In the genomic region with DNA sequence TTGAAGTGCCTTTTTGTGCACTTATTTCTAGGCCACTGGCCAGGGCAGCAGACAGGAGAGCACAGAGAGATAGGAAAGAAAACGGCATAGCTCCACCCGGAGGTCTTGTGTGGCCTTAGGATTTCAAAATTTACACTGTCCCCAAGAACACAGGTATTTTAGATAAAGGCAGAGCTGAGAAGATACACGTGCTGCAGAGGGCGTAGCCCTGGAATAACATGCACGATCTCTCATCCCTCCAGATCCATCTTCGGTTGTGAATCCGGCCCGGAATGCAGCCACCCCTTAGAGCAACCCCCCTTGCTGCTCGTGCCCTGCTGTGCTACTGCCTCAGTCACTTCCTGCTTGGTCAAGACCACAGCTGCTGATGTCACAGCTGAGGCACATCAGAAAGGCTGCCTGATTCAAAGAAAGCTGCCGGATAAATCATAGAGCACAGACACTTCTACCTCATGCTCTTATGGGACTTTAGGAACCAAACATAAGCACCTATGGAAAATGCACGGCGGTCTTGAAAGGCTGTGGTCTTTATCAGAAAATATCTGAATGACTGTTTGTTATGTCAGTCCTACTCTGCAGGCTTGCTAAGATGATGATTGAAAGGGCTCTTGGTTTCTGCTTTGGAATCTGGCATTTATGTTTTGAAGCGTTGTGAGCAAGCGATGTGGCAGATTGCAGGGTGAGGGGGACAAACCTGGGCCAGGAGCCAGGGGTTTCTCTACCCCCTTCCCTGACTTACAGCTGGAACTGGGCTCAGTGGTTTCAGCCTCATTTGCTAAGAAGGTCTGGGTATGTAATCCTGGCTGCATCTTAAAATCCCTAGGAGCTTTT, we compare ENCODE assay signal across 8 cellular contexts.
DNase-seq lines count a peak whose midpoint lies in the region; ATAC-seq and TF ChIP-seq lines count a peak whose summit lies in the region.

No MANE protein-coding gene starts in this region.

- ATAC-seq in CD4-positive, CD25-positive, alpha-beta regulatory T cell (ENCODE audit: low read depth in 2 of 2): peak; percentile 69 to 83
- ATAC-seq in left cardiac atrium (peak; percentile 51 to 70), aorta (ENCODE audit: low FRiP score) (no peak)

- peaks cover 0 to 21% (median 12%) of the 10 kb centered on the region in 4 donors for H3K4me1 Mint-ChIP-seq in CD4-positive, CD25-positive, alpha-beta regulatory T cell
- H3K4me1 Mint-ChIP-seq in H9: peaks cover 23 to 25% of the 10 kb centered on the region in 2 experiments

- no peak overlapping the region for H2BK12ac ChIP-seq in H9 (ENCODE audit: insufficient read length, low read depth, low read length)

- intact Hi-C loops in left cardiac atrium (cut with DNase I): no loop called here
- intact Hi-C loops in aorta (cut with DNase I): no loop called here

- H3K4me2 ChIP-seq in H9 (ENCODE audit: insufficient read depth, insufficient read length, low read length): no peak overlapping the region

- no peaks in the 10 kb centered on the region for H3K79me2 ChIP-seq in H9 (ENCODE audit: insufficient read depth, low read length)

- no peak overlapping the region for H4K91ac ChIP-seq in H9 (ENCODE audit: insufficient read length, low read depth, low read length)

- H3K56ac ChIP-seq in H9 (ENCODE audit: insufficient read length, low read depth, low read length): no peak overlapping the region

- no peak overlapping the region for H3K4me3 ChIP-seq in CD4-positive, CD25-positive, alpha-beta regulatory T cell (ENCODE audit: low read depth, low read length)
- H3K4me3 ChIP-seq in aorta (ENCODE audit: low read length in 2 of 2): no peak overlapping the region

- H3T11ph ChIP-seq in H9 (ENCODE audit: low read length): peak overlapping the region; percentile 22

- H3K27ac ChIP-seq in CD4-positive, CD25-positive, alpha-beta regulatory T cell (ENCODE audit: insufficient read depth, low read length, poor library complexity, severe bottlenecking): no peak overlapping the region
- H3K27ac ChIP-seq in H9 (ENCODE audit: insufficient read length, low read depth, low read length): no peak overlapping the region
- H3K27ac ChIP-seq in aorta (ENCODE audit: low read depth in 1 of 2, low read length in 2 of 2): no peak overlapping the region

- peak overlapping the region in 2 of 3 donors; percentile 75 to 80 for H3K27ac Mint-ChIP-seq in CD4-positive, CD25-positive, alpha-beta regulatory T cell
- peak overlapping the region; percentile 60 to 90 (median 70) for H3K27ac Mint-ChIP-seq in H9

- H2BK15ac ChIP-seq in H9 (ENCODE audit: low read depth, low read length): no peak overlapping the region

- H2AFZ ChIP-seq in H9 (ENCODE audit: low read length): no peak overlapping the region

- no peak overlapping the region for H4K5ac ChIP-seq in H9 (ENCODE audit: insufficient read length, low read depth, low read length)

- H3K36me3 ChIP-seq in CD4-positive, CD25-positive, alpha-beta regulatory T cell (ENCODE audit: control insufficient read depth, insufficient read depth, low read length): peaks cover 8% of the 10 kb centered on the region
- H3K36me3 ChIP-seq in aorta (ENCODE audit: control insufficient read depth in 1 of 2, insufficient read depth in 2 of 2, low read length in 1 of 2): peaks cover 3 to 9% of the 10 kb centered on the region in 2 donors

- no peaks in the 10 kb centered on the region for H3K23me2 ChIP-seq in H9 (ENCODE audit: insufficient read length, low read depth, low read length, poor library complexity, severe bottlenecking)

- H3K9me3 ChIP-seq in CD4-positive, CD25-positive, alpha-beta regulatory T cell (ENCODE audit: control insufficient read depth in 2 of 2, low read length in 2 of 2): no peaks in the 10 kb centered on the region
- H3K9me3 ChIP-seq in H9 (ENCODE audit: control insufficient read depth, low read depth, low read length) (no peaks in the 10 kb centered on the region), aorta (ENCODE audit: control insufficient read depth, low read length) (no peaks in the 10 kb centered on the region)

- H2BK120ac ChIP-seq in H9 (ENCODE audit: low read depth, low read length, poor library complexity, severe bottlenecking): no peak overlapping the region

- peaks cover 26% of the 10 kb centered on the region for H3K36me3 Mint-ChIP-seq in CD4-positive, CD25-positive, alpha-beta regulatory T cell
- H3K36me3 Mint-ChIP-seq in H9 (ENCODE audit: insufficient read depth in 1 of 3, low read depth in 3 of 3): peaks cover 1 to 38% (median 10%) of the 10 kb centered on the region in 3 experiments; a peak in 5 of 7 replicates

- WGBS in H9 (ENCODE audit: extremely low coverage, insufficient read length, low lambda C conversion rate): no CpG with 5 or more reads among the region's 14 CpGs
- WGBS in aorta, 2 donors: 30 to 32% methylated on average over 13 to 14 of the region's 14 CpGs

- H3K4ac ChIP-seq in H9 (ENCODE audit: low read depth, low read length): no peak overlapping the region

- H3K18ac ChIP-seq in H9 (ENCODE audit: insufficient read length, low read depth, low read length): peak overlapping the region; percentile 10

- no peaks in the 10 kb centered on the region for H3K79me1 ChIP-seq in H9 (ENCODE audit: insufficient read depth, low read depth, low read length, poor library complexity, severe bottlenecking)

- no peaks in the 10 kb centered on the region for H3K9me3 Mint-ChIP-seq in CD4-positive, CD25-positive, alpha-beta regulatory T cell
- H3K9me3 Mint-ChIP-seq in H9: no peaks in the 10 kb centered on the region

- no peak overlapping the region for H3K14ac ChIP-seq in H9 (ENCODE audit: insufficient read depth, low read length)

- H2BK20ac ChIP-seq in H9 (ENCODE audit: low read depth, low read length, poor library complexity, severe bottlenecking): peak overlapping the region; percentile 50

- DNase-seq in CD4-positive, CD25-positive, alpha-beta regulatory T cell: peak in 1 of 3 donors; percentile 56
- peak; percentile 74 for DNase-seq in H9
- peak; percentile 45 for DNase-seq in UCSD-AML1 (lab: John Stamatoyannopoulos, UW; ENCODE audit: unreplicated experiment)
- no peak for DNase-seq in left cardiac atrium
- DNase-seq in stimulated activated CD8-positive, alpha-beta memory T cell treated with anti-CD3 and anti-CD28 coated beads, Interleukin-7, amount 100 ng/mL, for 24 hours (ENCODE audit: low read depth): peak; percentile 5
- DNase-seq in COLO829 (ENCODE audit: low spot score): no peak
- DNase-seq in inferior parietal cortex (ENCODE audit: extremely low spot score): no peak
- DNase-seq in aorta: no peak

- H3K27me3 Mint-ChIP-seq in CD4-positive, CD25-positive, alpha-beta regulatory T cell: no peaks in the 10 kb centered on the region
- H3K27me3 Mint-ChIP-seq in H9 (ENCODE audit: low read depth): no peaks in the 10 kb centered on the region

- no peak overlapping the region for H2AK5ac ChIP-seq in H9 (ENCODE audit: insufficient read length, low read length)

- no peak overlapping the region for H2BK5ac ChIP-seq in H9 (ENCODE audit: insufficient read length, low read length)

- no peak overlapping the region for H3K9ac ChIP-seq in H9 (ENCODE audit: extremely low read depth, insufficient read length, low read length)

- no peaks in the 10 kb centered on the region for H3K27me3 ChIP-seq in CD4-positive, CD25-positive, alpha-beta regulatory T cell (ENCODE audit: control insufficient read depth, insufficient read depth, low read length)
- no peaks in the 10 kb centered on the region for H3K27me3 ChIP-seq in H9 (ENCODE audit: insufficient read depth, low read length)
- no peaks in the 10 kb centered on the region for H3K27me3 ChIP-seq in aorta (ENCODE audit: control insufficient read depth in 1 of 2, insufficient read depth in 2 of 2, low read length in 1 of 2)

- H4K8ac ChIP-seq in H9 (replicated peaks; ENCODE audit: insufficient read length, low read depth, low read length): no peak overlapping the region

- no peaks in the 10 kb centered on the region for H3K4me1 ChIP-seq in CD4-positive, CD25-positive, alpha-beta regulatory T cell (ENCODE audit: control insufficient read depth, insufficient read depth, low read length, poor library complexity, severe bottlenecking)
- H3K4me1 ChIP-seq in H9 (ENCODE audit: insufficient read depth, low read length): peaks cover 3% of the 10 kb centered on the region; the same call in 1 of the 2 replicates
- H3K4me1 ChIP-seq in aorta (ENCODE audit: control insufficient read depth in 1 of 2, insufficient read depth in 2 of 2, low read length in 2 of 2): no peaks in the 10 kb centered on the region

- no peak overlapping the region for H3K23ac ChIP-seq in H9 (ENCODE audit: insufficient read length, low read depth, low read length)

- H3K4me3 Mint-ChIP-seq in CD4-positive, CD25-positive, alpha-beta regulatory T cell: peak overlapping the region in 2 of 4 donors; percentile 18 to 43
- H3K4me3 Mint-ChIP-seq in H9: no peak overlapping the region; a peak in 1 of 5 replicates

- TF ChIP-seq CTCF in H9 (conservative IDR thresholded peaks at IDR 0.05): peak; percentile 50; the same call in 2 of the 3 replicates

- H4K20me1 ChIP-seq in H9 (ENCODE audit: control insufficient read depth, insufficient read depth, insufficient read length): no peaks in the 10 kb centered on the region

Comparison
In these comparisons a context has a peak if more than half of its experiments do, and no peak if none do; other contexts are left out.
1. DNase-seq: peak in H9 (single experiment), UCSD-AML1 (single experiment) and stimulated activated CD8-positive, alpha-beta memory T cell treated with anti-CD3 and anti-CD28 coated beads, Interleukin-7, amount 100 ng/mL, for 24 hours (single experiment); none in left cardiac atrium (single experiment), COLO829 (single experiment), inferior parietal cortex (single experiment) and aorta (0 of 2).